31 cellular contexts compared by ENCODE assay signal in genomic region chr14:101501858-101502615, GRCh38. TPM values are rescaled to one million over a fixed set of nuclear protein-coding genes. Genes with fewer than 3 reads are reported as not detected.
A peak's percentile ranks its signal among the peaks of the same experiment; 100 is the strongest.
DNase-seq lines count a peak whose midpoint lies in the region; ATAC-seq, FAIRE-seq and TF ChIP-seq lines count a peak whose summit lies in the region.
"Had no signal": no experiment of that assay in that cellular context is flagged by ENCODE, and none has a peak within 500 bp of the region (broad histone marks: within the 10 kb centered on the region; RNA-seq: fewer than 3 reads in every experiment).

No MANE protein-coding gene starts in this region.

- peaks cover 3% of the 10 kb centered on the region; the same call in 1 of the 2 replicates for H3K36me3 Mint-ChIP-seq in WTC11
- H3K36me3 Mint-ChIP-seq in Calu3 (ENCODE audit: insufficient read depth, unreplicated experiment), result no peaks in the 10 kb centered on the region
- H3K36me3 Mint-ChIP-seq: activated naive CD8-positive, alpha-beta T cell had no signal

- ATAC-seq in right lobe of liver (no peak), HepG2 (no peak), left lobe of liver (no peak), sciatic nerve (no peak), WTC11 (no peak)
- ATAC-seq: gastroesophageal sphincter, psoas muscle had no signal

- H3K4me3 ChIP-seq in right lobe of liver, result no peak overlapping the region
- H3K4me3 ChIP-seq in HepG2 (replicated peaks in 1 of 3; ENCODE audit: insufficient read depth in 1 of 3, low read depth in 2 of 3, low read length in 3 of 3), result no peak overlapping the region
- H3K4me3 ChIP-seq: ascending aorta, gastroesophageal sphincter, MG63, psoas muscle, SJCRH30, skin epidermis, tibial nerve had no signal

- no peak for TF ChIP-seq RAD21 in HepG2 (CRISPR knock-in tag; IDR thresholded peaks at IDR 0.05)

- TF ChIP-seq CTCF in right lobe of liver (IDR thresholded peaks at IDR 0.05) (no peak), HepG2 (CRISPR knock-in tag; IDR thresholded peaks at IDR 0.05) (no peak), WTC11 (IDR thresholded peaks at IDR 0.05) (no peak), Calu3 (IDR thresholded peaks at IDR 0.05; ENCODE audit: unreplicated experiment) (no peak)

- no peak for FAIRE-seq in HepG2 (lab: Jason Lieb, UNC)
- FAIRE-seq: endothelial cell of umbilical vein, HTR-8/SVneo, RCC 7860 had no signal

- H3K9me3 Mint-ChIP-seq in WTC11 (peaks cover 9% of the 10 kb centered on the region; the same call in 1 of the 2 replicates), Calu3 (ENCODE audit: low read depth, unreplicated experiment) (no peaks in the 10 kb centered on the region)
- H3K9me3 Mint-ChIP-seq: activated B cell treated with CpG ODN at 0.5 μM for 24 hours; central memory CD8-positive, alpha-beta T cell; stimulated activated naive CD8-positive, alpha-beta T cell treated with anti-CD3 and anti-CD28 coated beads, Interleukin-15, Interleukin-2, amounts not matched to agents 100 ng/mL and 50 ng/mL, for 24 hours had no signal

- H3K4me1 Mint-ChIP-seq in WTC11 (peaks cover 10% of the 10 kb centered on the region), Calu3 (ENCODE audit: low read depth, unreplicated experiment) (no peaks in the 10 kb centered on the region)
- H3K4me1 Mint-ChIP-seq: activated B cell treated with CpG ODN at 0.5 μM for 24 hours; central memory CD8-positive, alpha-beta T cell had no signal

- no peak overlapping the region for H3K27ac ChIP-seq in right lobe of liver
- no peak overlapping the region for H3K27ac ChIP-seq in HepG2 (ENCODE audit: extremely low read length, insufficient read depth, low read length)
- H3K27ac ChIP-seq: ascending aorta, C4-2B, gastroesophageal sphincter, psoas muscle, SJCRH30, skin epidermis, tibial nerve had no signal

- CTCF ChIA-PET in HepG2 (lab: Yijun Ruan, JAX; ENCODE audit: low intra/inter-chr PET ratio, low total read pairs), result no interaction called here
- CTCF ChIA-PET in WTC11 (lab: Charles Lee), result no interaction called here
- CTCF ChIA-PET in Calu3 (lab: Charles Lee), result no interaction called here

- peak in 2 of 3 donors; percentile 21 to 32 for DNase-seq in right lobe of liver
- no peak for DNase-seq in HepG2 (ENCODE audit: low spot score)
- peak; percentile 37 for DNase-seq in left lobe of liver (ENCODE audit: low spot score)
- DNase-seq in sciatic nerve (ENCODE audit: low spot score), result peak; percentile 34
- no peak for DNase-seq in WTC11 (ENCODE audit: low spot score)
- no peak for DNase-seq in Calu3
- DNase-seq in putamen (ENCODE audit: low spot score), result no peak
- DNase-seq: activated CD4-positive, alpha-beta T cell treated with anti-CD3 and anti-CD28 coated beads, Interleukin-2, amount 50 U/mL, for 4 hours; DND-41; KBM-7; MG63; NCI-H2029; NCI-H345; SJCRH30 had no signal

- peaks cover 9% of the 10 kb centered on the region; the same call in 1 of the 2 replicates for H3K27me3 Mint-ChIP-seq in WTC11 (ENCODE audit: low read depth)
- H3K27me3 Mint-ChIP-seq in Calu3 (ENCODE audit: unreplicated experiment), result peaks cover 14% of the 10 kb centered on the region

- TF ChIP-seq EP300 in HepG2 (IDR thresholded peaks at IDR 0.05; ENCODE audit: low read depth in 2 of 2, low read length in 2 of 2) (no peak), HepG2 (CRISPR knock-in tag; IDR thresholded peaks at IDR 0.05; ENCODE audit: borderline replicate concordance) (no peak)

- H3K4me1 ChIP-seq in right lobe of liver (peaks cover 0 to 21% (median 10%) of the 10 kb centered on the region in 4 donors), HepG2 (ENCODE audit: insufficient read depth, low read length) (peaks cover 15% of the 10 kb centered on the region)
- H3K4me1 ChIP-seq: ascending aorta, psoas muscle, SJCRH30 had no signal

- H3K36me3 ChIP-seq in right lobe of liver, result no peaks in the 10 kb centered on the region
- H3K36me3 ChIP-seq in HepG2 (replicated peaks in 1 of 2; ENCODE audit: control insufficient read depth in 1 of 2, insufficient read depth in 2 of 2, low read length in 2 of 2), result no peaks in the 10 kb centered on the region
- H3K36me3 ChIP-seq: ascending aorta, gastroesophageal sphincter, MG63, SJCRH30, tibial nerve had no signal

- TF ChIP-seq POLR2A in right lobe of liver (IDR thresholded peaks at IDR 0.05) (no peak), HepG2 (IDR thresholded peaks at IDR 0.05; ENCODE audit: insufficient read depth in 1 of 2, low read depth in 2 of 2, low read length in 2 of 2) (no peak)

- POLR2A ChIA-PET in HepG2 (lab: Yijun Ruan, JAX), result no interaction called here
- POLR2A ChIA-PET in WTC11 (lab: Charles Lee), result no interaction called here

- intact Hi-C loops in right lobe of liver (cut with DNase I) (no loop called here), HepG2 (cut with micrococcal nuclease; ENCODE audit: unreplicated experiment) (no loop called here), sciatic nerve (cut with DNase I) (no loop called here), Calu3 (cut with micrococcal nuclease; ENCODE audit: unreplicated experiment) (no loop called here)

- H4K20me1 ChIP-seq in HepG2 (ENCODE audit: insufficient read depth, low read length), result no peaks in the 10 kb centered on the region

- no peak overlapping the region for H3K9ac ChIP-seq in HepG2 (ENCODE audit: insufficient read depth, low read depth, low read length)

- in situ Hi-C loops in HepG2 (cut with HindIII; ENCODE audit: extremely low pct_ligation_motif_present, low pct_unique_long_range_greater_than_20kb), result no loop called here

- H3K79me2 ChIP-seq in HepG2 (ENCODE audit: insufficient read depth, low read length), result no peaks in the 10 kb centered on the region

- no peaks in the 10 kb centered on the region for H3K27me3 ChIP-seq in right lobe of liver
- H3K27me3 ChIP-seq in HepG2 (ENCODE audit: control insufficient read depth in 1 of 2, insufficient read depth in 2 of 2, low read length in 2 of 2), result peaks cover 5 to 48% of the 10 kb centered on the region in 2 experiments; a peak in 4 of 5 replicates
- H3K27me3 ChIP-seq: ascending aorta, MG63, SJCRH30, tibial nerve had no signal

- no TSS peak for BruUV-seq in HepG2 (replicated peaks; lab: Mats Ljungman, UMichigan)
- no TSS peak for BruUV-seq in Calu3 (replicated peaks; lab: Mats Ljungman, UMichigan)

- no peak overlapping the region for H3K4me2 ChIP-seq in HepG2 (ENCODE audit: low read depth, low read length)

- WGBS in right lobe of liver (ENCODE audit: insufficient coverage, low coverage, low lambda C conversion rate, missing lambda C conversion rate), result 71% methylated on average over 5 of the region's 15 CpGs
- WGBS in HepG2 (ENCODE audit: low lambda C conversion rate), result 10% methylated on average over 12 of the region's 15 CpGs

- H3K27ac Mint-ChIP-seq in WTC11 (no peak overlapping the region), Calu3 (ENCODE audit: unreplicated experiment) (no peak overlapping the region)
- H3K27ac Mint-ChIP-seq: activated B cell treated with CpG ODN at 0.5 μM for 24 hours; activated naive CD8-positive, alpha-beta T cell; stimulated activated naive CD8-positive, alpha-beta T cell treated with anti-CD3 and anti-CD28 coated beads, Interleukin-15, Interleukin-2, amounts not matched to agents 100 ng/mL and 50 ng/mL, for 24 hours had no signal

- H2AFZ ChIP-seq in HepG2 (ENCODE audit: low read length), result no peak overlapping the region

- H3K4me3 Mint-ChIP-seq in WTC11 (no peak overlapping the region), Calu3 (ENCODE audit: low read depth, unreplicated experiment) (no peak overlapping the region)
- H3K4me3 Mint-ChIP-seq: activated B cell treated with CpG ODN at 0.5 μM for 24 hours; activated naive CD8-positive, alpha-beta T cell; central memory CD8-positive, alpha-beta T cell; stimulated activated naive CD8-positive, alpha-beta T cell treated with anti-CD3 and anti-CD28 coated beads, Interleukin-15, Interleukin-2, amounts not matched to agents 100 ng/mL and 50 ng/mL, for 24 hours had no signal

- no peaks in the 10 kb centered on the region for H3K9me3 ChIP-seq in right lobe of liver
- no peaks in the 10 kb centered on the region; the same call in 1 of the 2 replicates for H3K9me3 ChIP-seq in HepG2 (ENCODE audit: low read length)
- H3K9me3 ChIP-seq: ascending aorta, Caco-2, MG63, psoas muscle, SJCRH30 had no signal

TF ChIP-seq in HepG2, 621 proteins besides CTCF, POLR2A, EP300 and RAD21 (continues in another document):
- no peak for TF ChIP-seq ZNF253 (CRISPR knock-in tag; IDR thresholded peaks at IDR 0.05; ENCODE audit: borderline replicate concordance)
- TF ChIP-seq MIER2 (CRISPR knock-in tag; IDR thresholded peaks at IDR 0.05), result no peak
- no peak for TF ChIP-seq ETV5 (CRISPR knock-in tag; IDR thresholded peaks at IDR 0.05; ENCODE audit: borderline replicate concordance)

TF ChIP-seq in WTC11, 78 proteins besides CTCF, POLR2A, EP300 and RAD21 (continues in another document):
- TF ChIP-seq CBFB (CRISPR knock-in tag; IDR thresholded peaks at IDR 0.05; ENCODE audit: low read depth), result no peak

RNA-seq across cellular contexts. Expression of gene DIO3, which starts 59.3 kb away (rescaled TPM):
- 1 to 10 TPM in 1 of 6 experiments, under 1 TPM in 1, not detected in 4; 0.39 to 6.4 TPM for total RNA-seq in right lobe of liver
- not detected in 2 replicates for total RNA-seq in HepG2 (2016; rRNA removed; fragmentation: Illumina TruSeq; extraction: Trizol)
- total RNA-seq in HepG2 (2016; cell fraction: cytosol; rRNA removed; fragmentation: Illumina TruSeq; extraction: Trizol; ENCODE audit: low read depth), result not detected in 2 replicates
- not detected in 2 replicates for total RNA-seq in HepG2 (2016; cell fraction: insoluble cytoplasmic fraction; rRNA removed; fragmentation: Illumina TruSeq; extraction: Trizol)
- total RNA-seq in HepG2 (2016; cell fraction: membrane; rRNA removed; fragmentation: Illumina TruSeq; extraction: Trizol), result not detected in 2 replicates
- not detected in 2 replicates for total RNA-seq in HepG2 (2016; cell fraction: nucleus; rRNA removed; fragmentation: Illumina TruSeq; extraction: Trizol)
- not detected in 2 replicates for polyA plus RNA-seq in HepG2 (2011; rRNA removed)
- polyA plus RNA-seq in HepG2 (2011; cell fraction: cytosol; rRNA removed), result not detected in 2 replicates
- polyA plus RNA-seq in HepG2 (2011; cell fraction: nucleus; rRNA removed), result not detected in 2 replicates
- not detected in 2 replicates for polyA plus RNA-seq in HepG2 (2012)
- polyA plus RNA-seq in HepG2 (2016; cell fraction: cytosol; fragmentation: Illumina TruSeq; extraction: Trizol; ENCODE audit: low read depth), result not detected in 2 replicates
- not detected in 2 replicates for polyA plus RNA-seq in HepG2 (2016; cell fraction: insoluble cytoplasmic fraction; fragmentation: Illumina TruSeq; extraction: Trizol; ENCODE audit: low read depth)
- not detected in 2 replicates for polyA plus RNA-seq in HepG2 (2016; cell fraction: membrane; fragmentation: Illumina TruSeq; extraction: Trizol; ENCODE audit: low read depth)
- not detected in 2 replicates for polyA plus RNA-seq in HepG2 (2016; cell fraction: nucleus; fragmentation: Illumina TruSeq; extraction: Trizol; ENCODE audit: insufficient read depth, low read depth)
- 0.10 and 7.2 TPM in 2 replicates for polyA minus RNA-seq in HepG2 (2011; rRNA and poly(A)+ RNA removed; ENCODE audit: low replicate concordance)
- not detected in 2 replicates for polyA minus RNA-seq in HepG2 (2011; cell fraction: cytosol; rRNA and poly(A)+ RNA removed)
- not detected in 2 replicates for polyA minus RNA-seq in HepG2 (2011; cell fraction: nucleus; rRNA and poly(A)+ RNA removed)
- 0.13 TPM for total RNA-seq in left lobe of liver
- total RNA-seq in sciatic nerve, result 1.6 TPM
- total RNA-seq in WTC11 (2021), result 0.52 to 0.80 TPM (median 0.64 TPM) in 3 replicates
- total RNA-seq in Calu3 (2022), result 1.7 and 2.3 TPM in 2 replicates
- total RNA-seq: activated B cell treated with CpG ODN at 0.5 μM for 24 hours, ascending aorta, dermis microvascular lymphatic vessel endothelial cell, endothelial cell of umbilical vein, lung microvascular endothelial cell, SJCRH30 had no signal
- polyA plus RNA-seq: endothelial cell of umbilical vein, fibroblast of lung had no signal

Comparison
In these comparisons a context has a peak if more than half of its experiments do, and no peak if none do; other contexts are left out.
1. DNase-seq: peak in right lobe of liver (2 of 3), left lobe of liver (single experiment) and sciatic nerve (single experiment); none in HepG2 (single experiment), WTC11 (single experiment), Calu3 (single experiment) and putamen (single experiment).